ENCODE assay signal across 18 cellular contexts in genomic region chr1:22738522-22738921, GRCh38. TPM values are rescaled to one million over a fixed set of nuclear protein-coding genes. Genes with fewer than 3 reads are reported as not detected.
DNase-seq lines count a peak whose midpoint lies in the region; ATAC-seq lines count a peak whose summit lies in the region.
"Had no signal": no experiment of that assay in that cellular context is flagged by ENCODE, and none has a peak within 500 bp of the region (broad histone marks: within the 10 kb centered on the region; RNA-seq: fewer than 3 reads in every experiment).

No MANE protein-coding gene starts in this region.

- no peaks in the 10 kb centered on the region for H3K4me1 Mint-ChIP-seq in activated naive CD8-positive, alpha-beta T cell treated with anti-CD3 and anti-CD28 coated beads for 36 hours
- H3K4me1 Mint-ChIP-seq: CD4-positive, CD25-positive, alpha-beta regulatory T cell had no signal

- 0 out of 22 replicates have a peak, but pooled peaks cover 0 to 8% (median 0%) of the 10 kb centered on the region in 11 experiments for H4K20me1 ChIP-seq in BLaER1 treated with 17β-estradiol and CSF1 and Interleukin-3, amounts not matched to agents 10 nM and 100 nM

- ATAC-seq in HG03354 (IDR thresholded peaks at IDR 0.05; ENCODE audit: poor library complexity, severe bottlenecking, unreplicated experiment) = no peak
- ATAC-seq in HG02981 (IDR thresholded peaks at IDR 0.05; ENCODE audit: unreplicated experiment) = no peak

- H3K36me3 ChIP-seq in BLaER1 treated with 17β-estradiol and CSF1 and Interleukin-3, amounts not matched to agents 10 nM and 100 nM = no peaks in the 10 kb centered on the region
- H3K36me3 ChIP-seq: Peyer's patch had no signal

- H3K4me2 ChIP-seq in BLaER1 treated with 17β-estradiol and CSF1 and Interleukin-3, amounts not matched to agents 10 nM and 100 nM = peak overlapping the region in 6 of 11 experiments; percentile 21 to 82 (median 42); a peak in 7 of 22 replicates

- H3K27me3 ChIP-seq in BLaER1 treated with 17β-estradiol and CSF1 and Interleukin-3, amounts not matched to agents 10 nM and 100 nM = no peaks in the 10 kb centered on the region
- H3K27me3 ChIP-seq: Peyer's patch had no signal

- no peaks in the 10 kb centered on the region for H3K9me3 ChIP-seq in BLaER1 treated with 17β-estradiol and CSF1 and Interleukin-3, amounts not matched to agents 10 nM and 100 nM (replicated peaks in 1 of 11)
- H3K9me3 ChIP-seq: Peyer's patch had no signal

- H3K27me3 Mint-ChIP-seq in activated naive CD8-positive, alpha-beta T cell treated with anti-CD3 and anti-CD28 coated beads for 36 hours = peaks cover 15% of the 10 kb centered on the region
- H3K27me3 Mint-ChIP-seq: CD4-positive, CD25-positive, alpha-beta regulatory T cell had no signal

- no peak overlapping the region for H3K4me3 Mint-ChIP-seq in activated naive CD8-positive, alpha-beta T cell treated with anti-CD3 and anti-CD28 coated beads for 36 hours
- H3K4me3 Mint-ChIP-seq: CD4-positive, CD25-positive, alpha-beta regulatory T cell had no signal

- no peak overlapping the region for H3K4me3 ChIP-seq in BLaER1 treated with 17β-estradiol and CSF1 and Interleukin-3, amounts not matched to agents 10 nM and 100 nM
- H3K4me3 ChIP-seq: Peyer's patch had no signal

- H3K27ac ChIP-seq in BLaER1 treated with 17β-estradiol and CSF1 and Interleukin-3, amounts not matched to agents 10 nM and 100 nM = no peak overlapping the region
- H3K27ac ChIP-seq: Peyer's patch had no signal

- peak; percentile 72 for DNase-seq in M059J (ENCODE audit: low read depth)
- peak; percentile 41 for DNase-seq in astrocyte of the hippocampus (ENCODE audit: low read depth, low spot score)
- DNase-seq in iris pigment epithelial cell (ENCODE audit: low read depth) = peak; percentile 20
- no peak for DNase-seq in activated naive CD8-positive, alpha-beta T cell treated with anti-CD3 and anti-CD28 coated beads for 36 hours
- no peak for DNase-seq in KG1 (lab: John Stamatoyannopoulos, UW)
- DNase-seq: Calu3; CD4-positive, CD25-positive, alpha-beta regulatory T cell; DMS79; GF-D8; NCI-H1092 treated with DMSO at 0.1 percent for 48 hours; NCI-H1694; NCI-H2107; NCI-H446; Peyer's patch; SHP77 had no signal

- H3K9ac ChIP-seq in BLaER1 treated with 17β-estradiol and CSF1 and Interleukin-3, amounts not matched to agents 10 nM and 100 nM = no peak overlapping the region

- no peak overlapping the region for H3K27ac Mint-ChIP-seq in activated naive CD8-positive, alpha-beta T cell treated with anti-CD3 and anti-CD28 coated beads for 36 hours
- H3K27ac Mint-ChIP-seq: CD4-positive, CD25-positive, alpha-beta regulatory T cell had no signal

- no peaks in the 10 kb centered on the region for H3K9me3 Mint-ChIP-seq in activated naive CD8-positive, alpha-beta T cell treated with anti-CD3 and anti-CD28 coated beads for 36 hours
- H3K9me3 Mint-ChIP-seq: CD4-positive, CD25-positive, alpha-beta regulatory T cell had no signal

- no peaks in the 10 kb centered on the region for H3K36me3 Mint-ChIP-seq in activated naive CD8-positive, alpha-beta T cell treated with anti-CD3 and anti-CD28 coated beads for 36 hours
- H3K36me3 Mint-ChIP-seq: CD4-positive, CD25-positive, alpha-beta regulatory T cell had no signal

- peaks cover 8 to 49% (median 29%) of the 10 kb centered on the region in 10 experiments for H3K4me1 ChIP-seq in BLaER1 treated with 17β-estradiol and CSF1 and Interleukin-3, amounts not matched to agents 10 nM and 100 nM

RNA-seq across cellular contexts. Expression of gene EPHB2, which starts 27.9 kb away (rescaled TPM):
- total RNA-seq in M059J (2014; rRNA removed; shearing (Covaris generic)) = 23.0 and 26.7 TPM in 2 replicates
- total RNA-seq in activated naive CD8-positive, alpha-beta T cell treated with anti-CD3 and anti-CD28 coated beads for 36 hours = under 1 TPM in 1 of 2 experiments, not detected in 1; 0.04 TPM
- total RNA-seq: CD4-positive, CD25-positive, alpha-beta regulatory T cell had no signal

Comparison
In these comparisons a context has a peak if more than half of its experiments do, and no peak if none do; other contexts are left out.
1. DNase-seq: peak in M059J (single experiment), astrocyte of the hippocampus (single experiment) and iris pigment epithelial cell (single experiment); none in activated naive CD8-positive, alpha-beta T cell treated with anti-CD3 and anti-CD28 coated beads for 36 hours (single experiment) and KG1 (single experiment).
2. RNA of gene EPHB2, which starts 27.9 kb away (total RNA-seq): 23.0 to 26.7 TPM in M059J; 0.04 TPM in activated naive CD8-positive, alpha-beta T cell treated with anti-CD3 and anti-CD28 coated beads for 36 hours; every median in the first group is over 10 times any median in the second.